ENCODE assay signal across 11 cellular contexts in the genomic region with DNA sequence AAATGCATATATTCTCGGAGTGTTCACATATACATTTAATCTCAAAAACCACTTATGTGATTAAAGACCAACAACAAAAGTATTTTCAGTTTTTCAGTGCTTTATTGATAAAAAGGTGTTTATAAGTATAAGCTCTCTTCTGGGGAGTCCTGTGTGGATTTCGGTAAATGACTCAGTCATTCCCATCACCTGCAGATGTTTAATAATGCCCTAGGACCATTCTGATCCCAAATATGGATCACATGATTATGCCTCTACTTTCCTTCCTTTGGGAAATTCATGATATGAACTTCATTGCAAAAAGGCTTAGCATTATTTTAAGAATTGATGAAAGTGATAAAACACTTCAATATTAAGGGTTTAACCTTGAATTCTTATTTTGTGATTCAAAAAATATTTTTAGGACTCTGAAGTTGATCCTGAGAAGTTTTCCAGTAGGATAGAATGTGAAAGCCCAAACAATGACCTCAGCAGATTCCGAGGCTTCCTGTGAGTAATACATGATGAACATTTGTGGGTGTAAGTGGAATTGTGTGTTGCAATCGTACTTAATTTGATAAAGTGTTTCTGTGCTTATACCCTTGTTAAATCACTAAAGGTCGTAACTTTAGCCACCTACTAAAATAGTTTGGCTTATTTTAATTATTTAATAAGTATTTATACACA. TPM values are rescaled to one million over a fixed set of nuclear protein-coding genes. Genes with fewer than 3 reads are reported as not detected.
DNase-seq lines count a peak whose midpoint lies in the region; ATAC-seq and TF ChIP-seq lines count a peak whose summit lies in the region.
"Had no signal": no experiment of that assay in that cellular context is flagged by ENCODE, and none has a peak within 500 bp of the region (broad histone marks: within the 10 kb centered on the region; RNA-seq: fewer than 3 reads in every experiment).

No MANE protein-coding gene starts in this region.

- H3K4me2 ChIP-seq in HCT116 (ENCODE audit: low read length), result peak overlapping the region; percentile 43
- H3K4me2 ChIP-seq: neural progenitor cell had no signal

- no peak for ATAC-seq in HCT116
- peak; percentile 91 for ATAC-seq in left ventricle myocardium superior
- no peak for ATAC-seq in GM21786 (IDR thresholded peaks at IDR 0.05; ENCODE audit: unreplicated experiment)
- no peak for ATAC-seq in HG03378 (IDR thresholded peaks at IDR 0.05; ENCODE audit: unreplicated experiment)

- intact Hi-C loops in HCT116 (cut with micrococcal nuclease), result no loop called here
- intact Hi-C loops in left ventricle myocardium superior (cut with micrococcal nuclease), result no loop called here

- no peaks in the 10 kb centered on the region for H3K79me2 ChIP-seq in HCT116 (ENCODE audit: insufficient read depth, low read length)

- in situ Hi-C loops in astrocyte of the spinal cord (cut with HindIII; ENCODE audit: low sequenced_read_pairs), result no loop called here

- H3K27ac ChIP-seq in HCT116 (ENCODE audit: low read depth, low read length), result no peak overlapping the region
- H3K27ac ChIP-seq: neural progenitor cell had no signal

- no peaks in the 10 kb centered on the region for H3K9me3 ChIP-seq in HCT116 (ENCODE audit: control insufficient read depth in 1 of 2, insufficient read depth in 1 of 2, low read depth in 1 of 2, low read length in 2 of 2)

- peak overlapping the region; percentile 71 for H2AFZ ChIP-seq in HCT116 (ENCODE audit: low read depth, low read length, poor library complexity, severe bottlenecking)
- H2AFZ ChIP-seq: neural progenitor cell had no signal

- H3K27me3 ChIP-seq in HCT116 (ENCODE audit: insufficient read depth, low read length), result no peaks in the 10 kb centered on the region
- H3K27me3 ChIP-seq: neural progenitor cell had no signal

- POLR2A ChIA-PET in HCT116 (lab: Charles Lee), result no interaction called here

- no peaks in the 10 kb centered on the region for H3K36me3 ChIP-seq in HCT116 (ENCODE audit: control insufficient read depth in 1 of 2, insufficient read depth in 2 of 2, low read length in 2 of 2)
- H3K36me3 ChIP-seq: neural progenitor cell had no signal

- H3K4me1 ChIP-seq in HCT116 (ENCODE audit: control insufficient read depth in 1 of 2, insufficient read depth in 2 of 2, low read length in 2 of 2), result peaks cover 0 to 13% of the 10 kb centered on the region in 2 experiments; a peak in 3 of 4 replicates
- H3K4me1 ChIP-seq: neural progenitor cell had no signal

- no peaks in the 10 kb centered on the region for H4K20me1 ChIP-seq in HCT116 (ENCODE audit: insufficient read depth)

- peak; percentile 21 for DNase-seq in HCT116 (ENCODE audit: low read depth, low spot score)
- peak; percentile 93 for DNase-seq in astrocyte of the spinal cord (ENCODE audit: low read depth, low spot score)
- no peak for DNase-seq in left ventricle myocardium superior
- DNase-seq in stromal cell of bone marrow (ENCODE audit: low read depth), result peak; percentile 90
- no peak for DNase-seq in amygdala (lab: John Stamatoyannopoulos, UW)
- DNase-seq in GM20000 (ENCODE audit: low spot score), result no peak
- DNase-seq: glutamatergic neuron, NCI-H2029 treated with DMSO at 0.1 percent for 48 hours had no signal

- TF ChIP-seq RAD21 in HCT116 (IDR thresholded peaks at IDR 0.05; ENCODE audit: low read depth), result no peak

- no TSS peak for BruUV-seq in HCT116 (replicated peaks; lab: Mats Ljungman, UMichigan)

- TF ChIP-seq CTCF in HCT116 (IDR thresholded peaks at IDR 0.05 in 2 of 3, conservative IDR thresholded peaks at IDR 0.05 in 1 of 3; ENCODE audit: borderline replicate concordance in 1 of 3, insufficient read depth in 1 of 3, low read depth in 2 of 3, low read length in 2 of 3) (no peak), astrocyte of the spinal cord (IDR thresholded peaks at IDR 0.05; ENCODE audit: low read depth, low read length) (no peak), GM20000 (IDR thresholded peaks at IDR 0.05; ENCODE audit: extremely low read depth, missing control alignments) (no peak)

- H3K9ac ChIP-seq in HCT116 (ENCODE audit: low read length), result no peak overlapping the region
- H3K9ac ChIP-seq: neural progenitor cell had no signal

- CTCF ChIA-PET in HCT116 (lab: Charles Lee), result no interaction called here

- no peak for TF ChIP-seq POLR2A in HCT116 (IDR thresholded peaks at IDR 0.05; ENCODE audit: borderline replicate concordance, extremely low read depth, insufficient read depth, insufficient read length)

- H3K4me3 ChIP-seq in HCT116 (replicated peaks in 1 of 2; ENCODE audit: low read depth in 1 of 2, low read length in 2 of 2) (no peak overlapping the region), astrocyte of the spinal cord (ENCODE audit: low read depth, low read length) (no peak overlapping the region)
- H3K4me3 ChIP-seq: neural progenitor cell had no signal

- RAD21 ChIA-PET in HCT116 (lab: Charles Lee; ENCODE audit: low non-redundant PET in 1 of 2, low total read pairs in 2 of 2, uncharacterized antibody in 2 of 2, unreplicated experiment in 2 of 2), result no interaction called here

- H3K9me2 ChIP-seq in HCT116 (ENCODE audit: insufficient read depth), result no peaks in the 10 kb centered on the region

TF ChIP-seq in HCT116, 20 proteins besides CTCF, POLR2A, EP300 and RAD21:
- TF ChIP-seq SP1 (IDR thresholded peaks at IDR 0.05; ENCODE audit: low read depth), result peak; percentile 57
- TF ChIP-seq CEBPB (IDR thresholded peaks at IDR 0.05; ENCODE audit: low read depth), result peak; percentile 92
- TF ChIP-seq, protein P1, sequence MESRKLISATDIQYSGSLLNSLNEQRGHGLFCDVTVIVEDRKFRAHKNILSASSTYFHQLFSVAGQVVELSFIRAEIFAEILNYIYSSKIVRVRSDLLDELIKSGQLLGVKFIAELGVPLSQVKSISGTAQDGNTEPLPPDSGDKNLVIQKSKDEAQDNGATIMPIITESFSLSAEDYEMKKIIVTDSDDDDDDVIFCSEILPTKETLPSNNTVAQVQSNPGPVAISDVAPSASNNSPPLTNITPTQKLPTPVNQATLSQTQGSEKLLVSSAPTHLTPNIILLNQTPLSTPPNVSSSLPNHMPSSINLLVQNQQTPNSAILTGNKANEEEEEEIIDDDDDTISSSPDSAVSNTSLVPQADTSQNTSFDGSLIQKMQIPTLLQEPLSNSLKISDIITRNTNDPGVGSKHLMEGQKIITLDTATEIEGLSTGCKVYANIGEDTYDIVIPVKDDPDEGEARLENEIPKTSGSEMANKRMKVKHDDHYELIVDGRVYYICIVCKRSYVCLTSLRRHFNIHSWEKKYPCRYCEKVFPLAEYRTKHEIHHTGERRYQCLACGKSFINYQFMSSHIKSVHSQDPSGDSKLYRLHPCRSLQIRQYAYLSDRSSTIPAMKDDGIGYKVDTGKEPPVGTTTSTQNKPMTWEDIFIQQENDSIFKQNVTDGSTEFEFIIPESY (IDR thresholded peaks at IDR 0.05; ENCODE audit: extremely low read depth, insufficient replicate concordance, low read length), result no peak
- 0 out of 2 replicates have a peak, but pooled peaks have one; percentile 24 for TF ChIP-seq JUND (IDR thresholded peaks at IDR 0.05)
- peak; percentile 56 for TF ChIP-seq EGR1 (IDR thresholded peaks at IDR 0.05; ENCODE audit: low read depth)
- TF ChIP-seq FOSL1 (IDR thresholded peaks at IDR 0.05; ENCODE audit: low read depth), result peak; percentile 70

RNA-seq across cellular contexts. Expression of a gene that starts 40.2 kb away (rescaled TPM):
- total RNA-seq in HCT116 (2021; ENCODE audit: unreplicated experiment) (5.1 TPM), left ventricle myocardium superior (7.7 TPM)
- polyA plus RNA-seq in HCT116 (2012), result 1.1 and 2.4 TPM in 2 replicates

Comparison
In these comparisons a context has a peak if more than half of its experiments do, and no peak if none do; other contexts are left out.
1. DNase-seq: peak in HCT116 (single experiment), astrocyte of the spinal cord (single experiment) and stromal cell of bone marrow (single experiment); none in left ventricle myocardium superior (single experiment), amygdala (0 of 56) and GM20000 (single experiment).